Comparison of ENCODE assay signal across 8 cellular contexts in genomic region chr18:13500891-13501887, GRCh38.
DNase-seq lines count a peak whose midpoint lies in the region; ATAC-seq and TF ChIP-seq lines count a peak whose summit lies in the region.

No MANE protein-coding gene starts in this region.

- peak overlapping the region; percentile 56 for H3K4me2 ChIP-seq in OCI-LY1 (ENCODE audit: low read length)

- no peak for TF ChIP-seq CTCF in OCI-LY1 (IDR thresholded peaks at IDR 0.05; ENCODE audit: low read length)
- no peak for TF ChIP-seq CTCF in foreskin keratinocyte (conservative IDR thresholded peaks at IDR 0.05)

- H2AFZ ChIP-seq in OCI-LY1 (ENCODE audit: low read length) = no peak overlapping the region

- H4K20me1 ChIP-seq in OCI-LY1 (ENCODE audit: insufficient read depth, low read length) = no peaks in the 10 kb centered on the region

- peak overlapping the region; percentile 49 for H3K9ac ChIP-seq in OCI-LY1 (ENCODE audit: low read length)

- ATAC-seq in GM18907 (IDR thresholded peaks at IDR 0.05; ENCODE audit: unreplicated experiment) (peak; percentile 16), foreskin keratinocyte (peak; percentile 32), GM18870 (IDR thresholded peaks at IDR 0.05; ENCODE audit: unreplicated experiment) (no peak), GM21786 (IDR thresholded peaks at IDR 0.05; ENCODE audit: unreplicated experiment) (no peak)

- H3K79me2 ChIP-seq in OCI-LY1 (ENCODE audit: insufficient read depth, low read length) = no peaks in the 10 kb centered on the region

- DNase-seq in foreskin keratinocyte = peak; percentile 62 to 65
- DNase-seq in pons (ENCODE audit: low spot score) = peak; percentile 73
- no peak for DNase-seq in HCEC 1CT
- DNase-seq in AML-193 (lab: John Stamatoyannopoulos, UW) = no peak

- peaks cover 6% of the 10 kb centered on the region; the same call in 1 of the 2 replicates for H3K36me3 ChIP-seq in OCI-LY1 (ENCODE audit: insufficient read depth, low read length)

- H3K4me1 ChIP-seq in OCI-LY1 (ENCODE audit: insufficient read depth, low read length, severe bottlenecking) (peaks cover 46% of the 10 kb centered on the region), foreskin keratinocyte (no peaks in the 10 kb centered on the region)

- H3K4me3 ChIP-seq in OCI-LY1 (ENCODE audit: low read depth, low read length, poor library complexity, severe bottlenecking) = peak overlapping the region; percentile 40

- no peaks in the 10 kb centered on the region for H3K9me3 ChIP-seq in OCI-LY1 (ENCODE audit: low read length)

- H3K27me3 ChIP-seq in OCI-LY1 (ENCODE audit: insufficient read depth, low read length) (no peaks in the 10 kb centered on the region), foreskin keratinocyte (peaks cover 21% of the 10 kb centered on the region)

- H3K27ac ChIP-seq in OCI-LY1 (ENCODE audit: low read depth, low read length, poor library complexity, severe bottlenecking) (peak overlapping the region; percentile 77), foreskin keratinocyte (no peak overlapping the region)

- no peaks in the 10 kb centered on the region for H3F3A ChIP-seq in OCI-LY1 (ENCODE audit: insufficient read depth, low read length)

- no peaks in the 10 kb centered on the region for H3K9me2 ChIP-seq in OCI-LY1 (ENCODE audit: low read depth, low read length)

Comparison
In these comparisons a context has a peak if more than half of its experiments do, and no peak if none do; other contexts are left out.
1. ATAC-seq: peak in GM18907 (single experiment) and foreskin keratinocyte (single experiment); none in GM18870 (single experiment) and GM21786 (single experiment).
2. DNase-seq: peak in foreskin keratinocyte (2 of 2) and pons (single experiment); none in HCEC 1CT (single experiment) and AML-193 (0 of 2).